Comparison of ENCODE assay signal across 16 cellular contexts in genomic region chr13:34833562-34834182, GRCh38.
DNase-seq lines count a peak whose midpoint lies in the region; ATAC-seq lines count a peak whose summit lies in the region.
"Had no signal": no experiment of that assay in that cellular context is flagged by ENCODE, and none has a peak within 500 bp of the region (broad histone marks: within the 10 kb centered on the region; RNA-seq: fewer than 3 reads in every experiment).

No MANE protein-coding gene starts in this region.

- H3K27me3 Mint-ChIP-seq in activated CD4-positive, alpha-beta memory T cell treated with anti-CD3 and anti-CD28 coated beads, Interleukin-2, amount 10 ng/mL, durations not matched to agents 7 days and 5 days: no peaks in the 10 kb centered on the region

- H3K36me3 Mint-ChIP-seq in activated CD4-positive, alpha-beta memory T cell treated with anti-CD3 and anti-CD28 coated beads, Interleukin-2, amount 10 ng/mL, durations not matched to agents 7 days and 5 days (ENCODE audit: low read depth): no peaks in the 10 kb centered on the region
- H3K36me3 Mint-ChIP-seq: CD8-positive, alpha-beta T cell had no signal

- H3K27ac Mint-ChIP-seq in activated CD4-positive, alpha-beta memory T cell treated with anti-CD3 and anti-CD28 coated beads, Interleukin-2, amount 10 ng/mL, durations not matched to agents 7 days and 5 days: no peak overlapping the region
- H3K27ac Mint-ChIP-seq: CD8-positive, alpha-beta T cell; stimulated activated naive CD8-positive, alpha-beta T cell treated with anti-CD3 and anti-CD28 coated beads, Interleukin-15, Interleukin-2, amounts not matched to agents 100 ng/mL and 50 ng/mL, for 24 hours had no signal

- H3K4me3 Mint-ChIP-seq in activated CD4-positive, alpha-beta memory T cell treated with anti-CD3 and anti-CD28 coated beads, Interleukin-2, amount 10 ng/mL, durations not matched to agents 7 days and 5 days: no peak overlapping the region
- H3K4me3 Mint-ChIP-seq: CD8-positive, alpha-beta T cell; stimulated activated naive CD8-positive, alpha-beta T cell treated with anti-CD3 and anti-CD28 coated beads, Interleukin-15, Interleukin-2, amounts not matched to agents 100 ng/mL and 50 ng/mL, for 24 hours had no signal

- ATAC-seq in GM18517 (IDR thresholded peaks at IDR 0.05; ENCODE audit: unreplicated experiment): no peak
- no peak for ATAC-seq in HG03139 (IDR thresholded peaks at IDR 0.05; ENCODE audit: unreplicated experiment)
- no peak for ATAC-seq in GM18519 (IDR thresholded peaks at IDR 0.05; ENCODE audit: low FRiP score, unreplicated experiment)
- ATAC-seq: CD8-positive, alpha-beta T cell had no signal

- H3K27me3 ChIP-seq in H7 (ENCODE audit: control insufficient read depth, insufficient read depth, low read length): no peaks in the 10 kb centered on the region

- H3K4me1 Mint-ChIP-seq in activated CD4-positive, alpha-beta memory T cell treated with anti-CD3 and anti-CD28 coated beads, Interleukin-2, amount 10 ng/mL, durations not matched to agents 7 days and 5 days: no peaks in the 10 kb centered on the region

- POLR2A ChIA-PET in activated CD4-positive, alpha-beta memory T cell treated with anti-CD3 and anti-CD28 coated beads, Interleukin-2, amount 10 ng/mL, durations not matched to agents 7 days and 5 days (lab: Charles Lee): no interaction called here

- H3K9me3 Mint-ChIP-seq in activated CD4-positive, alpha-beta memory T cell treated with anti-CD3 and anti-CD28 coated beads, Interleukin-2, amount 10 ng/mL, durations not matched to agents 7 days and 5 days: peaks cover 8% of the 10 kb centered on the region
- H3K9me3 Mint-ChIP-seq: CD8-positive, alpha-beta T cell had no signal

- H3K4me3 ChIP-seq in H7 (ENCODE audit: insufficient read depth, low read depth, low read length): no peak overlapping the region

- DNase-seq in Caki2 (ENCODE audit: low read depth) (peak; percentile 16), H7 (peak; percentile 18), SK-MEL-5 (ENCODE audit: low read depth, low spot score) (peak; percentile 62), iPS DF 19.7 (ENCODE audit: low read depth, low spot score) (peak; percentile 28)
- DNase-seq in activated CD4-positive, alpha-beta memory T cell treated with anti-CD3 and anti-CD28 coated beads, Interleukin-2, amount 10 ng/mL, durations not matched to agents 7 days and 5 days: no peak
- DNase-seq: activated T-cell treated with anti-CD3 and anti-CD28 coated beads, Interleukin-2, amount 50 U/mL, for 1 hour; CD8-positive, alpha-beta T cell; effector memory CD4-positive, alpha-beta T cell; NCI-H446; posterior cingulate gyrus; SHP77 treated with DMSO at 0.1 percent for 48 hours; stimulated activated CD4-positive, alpha-beta T cell treated with anti-CD3 and anti-CD28 coated beads, Interleukin-4, amount 100 ng/mL, for 24 hours had no signal

- no peaks in the 10 kb centered on the region for H3K36me3 ChIP-seq in H7 (replicated peaks; ENCODE audit: control insufficient read depth, insufficient read depth, low read length)

- CTCF ChIA-PET in activated CD4-positive, alpha-beta memory T cell treated with anti-CD3 and anti-CD28 coated beads, Interleukin-2, amount 10 ng/mL, durations not matched to agents 7 days and 5 days (lab: Charles Lee): no interaction called here

- in situ Hi-C loops in Caki2 (cut with HindIII; ENCODE audit: low pct_unique_long_range_greater_than_20kb, low sequenced_read_pairs): no loop called here
- in situ Hi-C loops in SK-MEL-5 (cut with HindIII; ENCODE audit: low pct_unique_long_range_greater_than_20kb, low sequenced_read_pairs): no loop called here
